Comparison of ENCODE assay signal across 16 cellular contexts in the genomic region with DNA sequence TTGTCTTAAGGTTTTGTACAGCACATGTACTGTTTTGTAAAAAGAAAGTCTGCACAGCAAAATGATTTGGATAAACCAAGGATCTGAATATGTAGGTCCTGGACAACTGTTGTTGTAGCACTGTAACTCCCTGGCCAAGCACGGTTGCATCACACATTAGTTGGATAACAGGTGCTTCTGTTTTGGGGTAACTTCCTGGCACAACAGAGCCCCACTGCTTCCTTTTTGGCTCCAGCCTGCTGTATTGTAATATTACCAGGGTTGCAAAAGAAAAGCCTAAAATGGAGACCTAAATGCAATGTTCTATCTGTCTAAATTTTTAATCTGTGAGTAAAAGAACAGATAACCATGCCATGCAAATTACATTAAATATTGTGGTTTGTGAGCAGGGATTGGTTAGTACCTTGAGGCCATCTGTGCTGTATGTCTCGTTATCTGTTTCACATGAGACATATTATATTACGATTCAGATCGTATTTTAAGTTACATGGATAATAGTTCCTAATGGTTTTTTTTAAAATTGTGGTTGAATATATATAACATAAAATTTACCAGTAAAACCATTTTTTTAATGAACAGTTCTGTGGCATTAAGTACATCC.
"Had no signal": no experiment of that assay in that cellular context is flagged by ENCODE, and none has a peak within 500 bp of the region (broad histone marks: within the 10 kb centered on the region; RNA-seq: fewer than 3 reads in every experiment).

No MANE protein-coding gene starts in this region.

- ATAC-seq: activated naive CD8-positive, alpha-beta T cell treated with anti-CD3 and anti-CD28 coated beads, Interleukin-2, amount 50 U/mL, for 24 hours; right cardiac atrium had no signal

- H3K4me1 ChIP-seq: prostate gland had no signal

- H3K4me1 Mint-ChIP-seq: nephron progenitor cell had no signal

- H3K36me3 Mint-ChIP-seq: type B pancreatic cell had no signal

- H3K27ac Mint-ChIP-seq: activated naive CD4-positive, alpha-beta T cell treated with anti-CD3 and anti-CD28 coated beads for 36 hours; activated naive CD8-positive, alpha-beta T cell treated with anti-CD3 and anti-CD28 coated beads, Interleukin-2, amount 50 U/mL, for 24 hours; activated T-helper 2 cell treated with anti-CD3 and anti-CD28 coated beads, Interferon-gamma antibody, Interleukin-2, Interleukin-4, amounts not matched to agents 10 μg/mL and 5 μg/mL and 100 μg/mL, durations not matched to agents 14 hours and 24 hours and 36 hours; nephron progenitor cell; stimulated activated naive CD8-positive, alpha-beta T cell treated with anti-CD3 and anti-CD28 coated beads, Interleukin-15, Interleukin-2, amounts not matched to agents 100 ng/mL and 50 ng/mL, for 24 hours; type B pancreatic cell had no signal

- H3K9me3 Mint-ChIP-seq: activated naive CD4-positive, alpha-beta T cell treated with anti-CD3 and anti-CD28 coated beads for 36 hours; activated naive CD8-positive, alpha-beta T cell treated with anti-CD3 and anti-CD28 coated beads, Interleukin-2, amount 50 U/mL, for 24 hours; activated T-helper 2 cell treated with anti-CD3 and anti-CD28 coated beads, Interferon-gamma antibody, Interleukin-2, Interleukin-4, amounts not matched to agents 10 μg/mL and 5 μg/mL and 100 μg/mL, durations not matched to agents 14 hours and 24 hours and 36 hours; nephron progenitor cell; stimulated activated naive CD8-positive, alpha-beta T cell treated with anti-CD3 and anti-CD28 coated beads, Interleukin-15, Interleukin-2, amounts not matched to agents 100 ng/mL and 50 ng/mL, for 24 hours; type B pancreatic cell had no signal

- H3K9me3 ChIP-seq: prostate gland had no signal

- H3K4me3 Mint-ChIP-seq: activated naive CD4-positive, alpha-beta T cell treated with anti-CD3 and anti-CD28 coated beads for 36 hours; activated naive CD8-positive, alpha-beta T cell treated with anti-CD3 and anti-CD28 coated beads, Interleukin-2, amount 50 U/mL, for 24 hours; nephron progenitor cell; stimulated activated naive CD8-positive, alpha-beta T cell treated with anti-CD3 and anti-CD28 coated beads, Interleukin-15, Interleukin-2, amounts not matched to agents 100 ng/mL and 50 ng/mL, for 24 hours; type B pancreatic cell had no signal

- H3K4me3 ChIP-seq: prostate gland had no signal

- H3K27me3 Mint-ChIP-seq: activated naive CD8-positive, alpha-beta T cell treated with anti-CD3 and anti-CD28 coated beads, Interleukin-2, amount 50 U/mL, for 24 hours; stimulated activated naive CD8-positive, alpha-beta T cell treated with anti-CD3 and anti-CD28 coated beads, Interleukin-15, Interleukin-2, amounts not matched to agents 100 ng/mL and 50 ng/mL, for 24 hours; type B pancreatic cell had no signal

- FAIRE-seq: small intestine had no signal

- DNase-seq: activated CD4-positive, CD25-positive, alpha-beta regulatory T cell treated with anti-CD3 and anti-CD28 coated beads, Interleukin-2, amount 50 U/mL, for 72 hours; activated naive CD4-positive, alpha-beta T cell treated with anti-CD3 and anti-CD28 coated beads for 36 hours; activated naive CD8-positive, alpha-beta T cell treated with anti-CD3 and anti-CD28 coated beads, Interleukin-2, amount 50 U/mL, for 24 hours; aorta; foreskin melanocyte; kidney glomerular epithelial cell; mesendoderm; nephron progenitor cell; right cardiac atrium; small intestine; stimulated activated CD4-positive, alpha-beta T cell treated with anti-CD3 and anti-CD28 coated beads, Interleukin-4, amount 100 ng/mL, for 24 hours had no signal

- H3K36me3 ChIP-seq: prostate gland had no signal

- H3K27ac ChIP-seq: epithelial cell of prostate, prostate gland had no signal
